In the genomic region with DNA sequence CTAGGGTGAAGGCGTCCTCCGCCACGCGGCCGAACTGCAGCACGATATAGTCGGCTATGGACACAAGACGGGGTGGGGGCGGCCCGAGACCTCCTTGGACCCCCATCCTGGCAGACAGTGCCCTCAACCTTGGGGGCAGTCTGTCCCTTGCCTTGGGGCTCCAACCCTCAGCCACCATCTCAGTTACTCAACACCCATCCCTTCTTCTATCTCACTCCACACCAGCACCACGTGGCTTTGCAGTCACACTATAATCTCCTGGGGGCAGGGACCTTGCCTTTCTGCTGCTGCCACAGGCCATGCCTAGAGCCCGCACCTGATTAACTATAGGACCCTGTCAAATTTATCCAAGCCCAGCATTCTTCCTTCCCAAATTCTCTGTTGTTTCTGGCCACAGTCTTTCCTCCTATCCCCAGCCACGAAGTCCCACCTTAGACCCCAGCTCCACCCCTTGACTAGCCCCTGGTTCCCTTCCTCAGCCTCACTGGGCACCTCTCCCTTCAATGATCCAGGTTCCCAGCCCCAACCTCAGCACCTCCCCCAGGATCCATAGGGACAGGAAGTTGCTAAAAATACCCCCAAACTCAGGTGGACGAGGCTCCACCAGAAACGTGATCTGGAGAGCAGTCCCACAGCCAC, we compare ENCODE assay signal across 8 cellular contexts. TPM values are rescaled to one million over a fixed set of nuclear protein-coding genes. Genes with fewer than 3 reads are reported as not detected.
A peak's percentile ranks its signal among the peaks of the same experiment; 100 is the strongest.
DNase-seq lines count a peak whose midpoint lies in the region; ATAC-seq and TF ChIP-seq lines count a peak whose summit lies in the region.

No MANE protein-coding gene starts in this region.

- 53 to 75% methylated on average over 15 of the region's 15 CpGs for WGBS in sigmoid colon, 2 donors

- TF ChIP-seq POLR2A in HCT116 (IDR thresholded peaks at IDR 0.05; ENCODE audit: borderline replicate concordance, extremely low read depth, insufficient read depth, insufficient read length), result no peak
- no peak for TF ChIP-seq POLR2A in sigmoid colon (IDR thresholded peaks at IDR 0.05)

- POLR2A ChIA-PET in HCT116 (lab: Charles Lee), result no interaction called here

- peaks cover 17% of the 10 kb centered on the region for H3K4me1 Mint-ChIP-seq in T-helper 17 cell

- peaks cover 38% of the 10 kb centered on the region for H3K27me3 Mint-ChIP-seq in T-helper 17 cell

- CTCF ChIA-PET in HCT116 (lab: Charles Lee), result no interaction called here

- DNase-seq in HCT116 (ENCODE audit: low read depth, low spot score) (no peak), T-helper 17 cell (no peak), fibroblast of the aortic adventitia (ENCODE audit: low read depth) (no peak), sigmoid colon (no peak), C1 segment of cervical spinal cord (lab: John Stamatoyannopoulos, UW) (no peak), GM19238 (ENCODE audit: insufficient read length, low spot score) (no peak)

- no TSS peak for BruUV-seq in HCT116 (replicated peaks; lab: Mats Ljungman, UMichigan)

- H3K9me2 ChIP-seq in HCT116 (ENCODE audit: insufficient read depth), result no peaks in the 10 kb centered on the region

- peaks cover 26% of the 10 kb centered on the region for H3K79me2 ChIP-seq in HCT116 (ENCODE audit: insufficient read depth, low read length)

- TF ChIP-seq RAD21 in HCT116 (IDR thresholded peaks at IDR 0.05; ENCODE audit: low read depth), result no peak

- peak overlapping the region; percentile 98 for H3K27ac ChIP-seq in HCT116 (ENCODE audit: low read depth, low read length)
- H3K27ac ChIP-seq in sigmoid colon, result peak overlapping the region; percentile 100

- intact Hi-C loops in HCT116 (cut with micrococcal nuclease) (no loop called here), sigmoid colon (cut with DNase I) (loop anchor here (1.0 kb wide), 1 partner anchor 30 kb away; the partner anchor contains the start of gene RPL10A)

- peak overlapping the region; percentile 95 for H3K9ac ChIP-seq in HCT116 (ENCODE audit: low read length)

- RAD21 ChIA-PET in HCT116 (lab: Charles Lee; ENCODE audit: low non-redundant PET in 1 of 2, low total read pairs in 2 of 2, uncharacterized antibody in 2 of 2, unreplicated experiment in 2 of 2), result no interaction called here

- H3K36me3 ChIP-seq in HCT116 (ENCODE audit: control insufficient read depth in 1 of 2, insufficient read depth in 2 of 2, low read length in 2 of 2), result no peaks in the 10 kb centered on the region
- H3K36me3 ChIP-seq in sigmoid colon, result no peaks in the 10 kb centered on the region

- H3K27ac Mint-ChIP-seq in T-helper 17 cell, result no peak overlapping the region

- peak overlapping the region; percentile 96 for H3K4me2 ChIP-seq in HCT116 (ENCODE audit: low read length)

- peaks cover 17 to 37% of the 10 kb centered on the region in 2 experiments for H3K4me1 ChIP-seq in HCT116 (ENCODE audit: control insufficient read depth in 1 of 2, insufficient read depth in 2 of 2, low read length in 2 of 2)
- peaks cover 0 to 41% (median 34%) of the 10 kb centered on the region in 4 donors for H3K4me1 ChIP-seq in sigmoid colon

- H3K36me3 Mint-ChIP-seq in T-helper 17 cell (ENCODE audit: low read depth), result no peaks in the 10 kb centered on the region

- peak overlapping the region; percentile 65 to 70 for H3K4me3 ChIP-seq in HCT116 (replicated peaks in 1 of 2; ENCODE audit: low read depth in 1 of 2, low read length in 2 of 2)
- peak overlapping the region; percentile 77 for H3K4me3 ChIP-seq in fibroblast of the aortic adventitia (ENCODE audit: low read depth, low read length)
- H3K4me3 ChIP-seq in sigmoid colon, result peak overlapping the region; percentile 68 to 99 (median 98)

- H4K20me1 ChIP-seq in HCT116 (ENCODE audit: insufficient read depth), result no peaks in the 10 kb centered on the region

- H3K27me3 ChIP-seq in HCT116 (ENCODE audit: insufficient read depth, low read length), result no peaks in the 10 kb centered on the region
- H3K27me3 ChIP-seq in sigmoid colon, result no peaks in the 10 kb centered on the region

- H2AFZ ChIP-seq in HCT116 (ENCODE audit: low read depth, low read length, poor library complexity, severe bottlenecking), result no peak overlapping the region

- ATAC-seq in HCT116, result no peak
- no peak for ATAC-seq in T-helper 17 cell
- ATAC-seq in HG02610 (IDR thresholded peaks at IDR 0.05; ENCODE audit: unreplicated experiment), result no peak
- no peak for ATAC-seq in HG02938 (IDR thresholded peaks at IDR 0.05; ENCODE audit: unreplicated experiment)

- no peak for TF ChIP-seq CTCF in HCT116 (IDR thresholded peaks at IDR 0.05 in 2 of 3, conservative IDR thresholded peaks at IDR 0.05 in 1 of 3; ENCODE audit: borderline replicate concordance in 1 of 3, insufficient read depth in 1 of 3, low read depth in 2 of 3, low read length in 2 of 3)
- no peak for TF ChIP-seq CTCF in fibroblast of the aortic adventitia (IDR thresholded peaks at IDR 0.05; ENCODE audit: insufficient read depth, low read length)
- TF ChIP-seq CTCF in sigmoid colon (IDR thresholded peaks at IDR 0.05), result no peak

- no peaks in the 10 kb centered on the region for H3K9me3 ChIP-seq in HCT116 (ENCODE audit: control insufficient read depth in 1 of 2, insufficient read depth in 1 of 2, low read depth in 1 of 2, low read length in 2 of 2)
- H3K9me3 ChIP-seq in T-helper 17 cell (ENCODE audit: control insufficient read depth, low read length, poor library complexity, severe bottlenecking), result no peaks in the 10 kb centered on the region
- no peaks in the 10 kb centered on the region for H3K9me3 ChIP-seq in sigmoid colon

- no peak for TF ChIP-seq EP300 in sigmoid colon (IDR thresholded peaks at IDR 0.05)

- peak overlapping the region; percentile 83 for H3K4me3 Mint-ChIP-seq in T-helper 17 cell

TF ChIP-seq in HCT116, 20 proteins besides CTCF, POLR2A, EP300 and RAD21 (continues in another document):
- TF ChIP-seq YY1 (IDR thresholded peaks at IDR 0.05; ENCODE audit: extremely low read depth, insufficient replicate concordance, low read depth, low read length) (no peak), POLR2AphosphoS5 (IDR thresholded peaks at IDR 0.05; ENCODE audit: low read depth, low read length) (no peak), ZBTB33 (IDR thresholded peaks at IDR 0.05; ENCODE audit: extremely low read depth, insufficient replicate concordance, low read length) (no peak), EZH2phosphoT487 (IDR thresholded peaks at IDR 0.05; ENCODE audit: borderline replicate concordance) (no peak), TCF7L2 (IDR thresholded peaks at IDR 0.05; ENCODE audit: borderline replicate concordance, extremely low read depth, insufficient read depth, insufficient read length) (no peak), ZFX (IDR thresholded peaks at IDR 0.05) (no peak), ZNF274 (IDR thresholded peaks at IDR 0.05; ENCODE audit: low read depth, low read length) (no peak), CBX3 (IDR thresholded peaks at IDR 0.05; ENCODE audit: low read depth) (no peak), JUND (IDR thresholded peaks at IDR 0.05) (no peak), ELF1 (IDR thresholded peaks at IDR 0.05; ENCODE audit: borderline replicate concordance, low read depth) (no peak), SIN3A (IDR thresholded peaks at IDR 0.05; ENCODE audit: low read depth) (no peak), SRF (IDR thresholded peaks at IDR 0.05; ENCODE audit: low read depth) (no peak), SP1 (IDR thresholded peaks at IDR 0.05; ENCODE audit: low read depth) (no peak)
- TF ChIP-seq, protein P1, sequence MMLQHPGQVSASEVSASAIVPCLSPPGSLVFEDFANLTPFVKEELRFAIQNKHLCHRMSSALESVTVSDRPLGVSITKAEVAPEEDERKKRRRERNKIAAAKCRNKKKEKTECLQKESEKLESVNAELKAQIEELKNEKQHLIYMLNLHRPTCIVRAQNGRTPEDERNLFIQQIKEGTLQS (IDR thresholded peaks at IDR 0.05), result no peak

RNA-seq across cellular contexts. Expression of gene TEAD3, which starts 1.6 kb away (rescaled TPM):
- 21.8 TPM for total RNA-seq in HCT116 (2021; ENCODE audit: unreplicated experiment)
- 20.5 and 20.9 TPM in 2 replicates for polyA plus RNA-seq in HCT116 (2012)
- under 1 TPM in 1 of 2 donors, not detected in 1; 0.12 TPM for total RNA-seq in T-helper 17 cell
- total RNA-seq in fibroblast of the aortic adventitia (ENCODE audit: low replicate concordance), result 4.6 and 11.6 TPM in 2 replicates
- 10 to 100 TPM; 50.4 to 95.8 (median 74.8) TPM for total RNA-seq in sigmoid colon
- 10 to 100 TPM; 14.4 to 25.2 (median 14.6) TPM for polyA plus RNA-seq in sigmoid colon

RNA-seq across cellular contexts. Expression of gene TULP1, which starts 14.2 kb away (rescaled TPM):
- not detected for total RNA-seq in HCT116 (2021; ENCODE audit: unreplicated experiment)
- polyA plus RNA-seq in HCT116 (2012), result 0.05 TPM in 1 of 2 replicates, not detected in the other
- not detected for total RNA-seq in T-helper 17 cell
- not detected in 2 replicates for total RNA-seq in fibroblast of the aortic adventitia (ENCODE audit: low replicate concordance)
- not detected for total RNA-seq in sigmoid colon
- polyA plus RNA-seq in sigmoid colon, result not detected

RNA-seq across cellular contexts. Expression of gene RPL10A, which starts 30.3 kb away (rescaled TPM):
- total RNA-seq in HCT116 (2021; ENCODE audit: unreplicated experiment) (1,981 TPM), T-helper 17 cell (1,000 to 10,000 TPM; 2,096 to 2,128 TPM), fibroblast of the aortic adventitia (ENCODE audit: low replicate concordance) (778 and 1,853 TPM in 2 replicates), sigmoid colon (1,000 to 10,000 TPM; 1,381 to 2,837 (median 2,184) TPM)
- polyA plus RNA-seq in HCT116 (2012), result 2,739 and 2,996 TPM in 2 replicates
- polyA plus RNA-seq in sigmoid colon, result 1,000 to 10,000 TPM; 1,931 to 3,217 (median 2,051) TPM

RNA-seq across cellular contexts. Expression of gene FANCE, which starts 46.4 kb away (rescaled TPM):
- 16.1 TPM for total RNA-seq in HCT116 (2021; ENCODE audit: unreplicated experiment)
- polyA plus RNA-seq in HCT116 (2012), result 7.3 and 9.1 TPM in 2 replicates
- 1 to 10 TPM; 3.7 to 4.5 TPM for total RNA-seq in T-helper 17 cell
- 5.1 and 7.7 TPM in 2 replicates for total RNA-seq in fibroblast of the aortic adventitia (ENCODE audit: low replicate concordance)
- 1 to 10 TPM; 3.3 to 3.9 (median 3.7) TPM for total RNA-seq in sigmoid colon
- 1 to 10 TPM; 2.4 to 5.2 (median 3.2) TPM for polyA plus RNA-seq in sigmoid colon
